ENCODE assay signal across 21 cellular contexts in genomic region chr10:64444578-64444977, GRCh38.
DNase-seq lines count a peak whose midpoint lies in the region; ATAC-seq and TF ChIP-seq lines count a peak whose summit lies in the region.
"Had no signal": no experiment of that assay in that cellular context is flagged by ENCODE, and none has a peak within 500 bp of the region (broad histone marks: within the 10 kb centered on the region; RNA-seq: fewer than 3 reads in every experiment).

No MANE protein-coding gene starts in this region.

- BruUV-seq in PC-3 (replicated peaks; lab: Mats Ljungman, UMichigan) = no TSS peak

- H3K9me3 Mint-ChIP-seq in CD14-positive monocyte = peaks cover 2 to 7% (median 6%) of the 10 kb centered on the region in 7 donors

- no peaks in the 10 kb centered on the region for H3K36me3 Mint-ChIP-seq in CD14-positive monocyte
- H3K36me3 Mint-ChIP-seq: CD4-positive, CD25-positive, alpha-beta regulatory T cell; CD8-positive, alpha-beta memory T cell had no signal

- no peak overlapping the region for H3K27ac Mint-ChIP-seq in CD14-positive monocyte
- H3K27ac Mint-ChIP-seq: B cell; CD4-positive, CD25-positive, alpha-beta regulatory T cell; CD8-positive, alpha-beta memory T cell; HFFc6 had no signal

- no peak overlapping the region for H3K4me3 ChIP-seq in PC-3 (ENCODE audit: low read length)
- H3K4me3 ChIP-seq: BLaER1 treated with 17β-estradiol and CSF1 and Interleukin-3, amounts not matched to agents 10 nM and 100 nM had no signal

- no peak for TF ChIP-seq CTCF in PC-3 (conservative IDR thresholded peaks at IDR 0.05; ENCODE audit: low read depth, low read length)
- TF ChIP-seq CTCF in CD14-positive monocyte (IDR thresholded peaks at IDR 0.05) = no peak

- DNase-seq in Caki2 (ENCODE audit: low read depth) (peak; percentile 23), PC-3 (no peak), caudate nucleus (lab: John Stamatoyannopoulos, UW) (peak in 11 of 61 donors; percentile 1 to 46 (median 8)), putamen (ENCODE audit: low spot score) (peak; percentile 46), germinal center (ENCODE audit: low spot score) (no peak), DMS79 treated with DMSO at 0.1 percent for 48 hours (lab: John Stamatoyannopoulos, UW) (no peak), CD14-positive monocyte (ENCODE audit: low spot score) (no peak)
- DNase-seq: 8988T; CD4-positive, CD25-positive, alpha-beta regulatory T cell; CD8-positive, alpha-beta memory T cell; COR-L47; DND-41; EL; GOT3; H7; HFFc6 had no signal

- H3K27me3 Mint-ChIP-seq in CD14-positive monocyte (ENCODE audit: low read depth in 3 of 3) = no peaks in the 10 kb centered on the region
- H3K27me3 Mint-ChIP-seq: B cell; CD4-positive, CD25-positive, alpha-beta regulatory T cell; CD8-positive, alpha-beta memory T cell had no signal

- no peak overlapping the region for H3K9ac ChIP-seq in PC-3 (ENCODE audit: low read length)
- H3K9ac ChIP-seq: BLaER1 treated with 17β-estradiol and CSF1 and Interleukin-3, amounts not matched to agents 10 nM and 100 nM; KMS-11 had no signal

- peak overlapping the region; percentile 13 for H3K27ac ChIP-seq in PC-3 (ENCODE audit: low read length)
- H3K27ac ChIP-seq in caudate nucleus (ENCODE audit: low read depth, low read length) = peak overlapping the region; percentile 28
- H3K27ac ChIP-seq: BLaER1 treated with 17β-estradiol and CSF1 and Interleukin-3, amounts not matched to agents 10 nM and 100 nM; KMS-11 had no signal

- no peaks in the 10 kb centered on the region for H3K9me2 ChIP-seq in PC-3 (replicated peaks; ENCODE audit: low read length)

- no peaks in the 10 kb centered on the region for H3K27me3 ChIP-seq in PC-3 (ENCODE audit: low read length)
- H3K27me3 ChIP-seq: BLaER1 treated with 17β-estradiol and CSF1 and Interleukin-3, amounts not matched to agents 10 nM and 100 nM had no signal

- no peaks in the 10 kb centered on the region for H3K36me3 ChIP-seq in PC-3 (ENCODE audit: low read depth, low read length)
- H3K36me3 ChIP-seq: BLaER1 treated with 17β-estradiol and CSF1 and Interleukin-3, amounts not matched to agents 10 nM and 100 nM had no signal

- no peak overlapping the region for H2AFZ ChIP-seq in PC-3 (ENCODE audit: low read length)

- POLR2A ChIA-PET in PC-3 (lab: Charles Lee; ENCODE audit: unreplicated experiment) = no interaction called here

- H3K9me3 ChIP-seq in PC-3 (ENCODE audit: low read length) = no peaks in the 10 kb centered on the region

- no peaks in the 10 kb centered on the region for H3F3A ChIP-seq in PC-3 (ENCODE audit: low read length, unreplicated experiment)

- in situ Hi-C loops in Caki2 (cut with HindIII; ENCODE audit: low pct_unique_long_range_greater_than_20kb, low sequenced_read_pairs) = no loop called here

- 0 out of 2 replicates have a peak, but pooled peaks cover 3% of the 10 kb centered on the region for H3K4me1 ChIP-seq in PC-3 (ENCODE audit: insufficient read depth, low read length)
- H3K4me1 ChIP-seq: BLaER1 treated with 17β-estradiol and CSF1 and Interleukin-3, amounts not matched to agents 10 nM and 100 nM had no signal

- H3K4me1 Mint-ChIP-seq in CD14-positive monocyte = no peaks in the 10 kb centered on the region
- H3K4me1 Mint-ChIP-seq: B cell; CD4-positive, CD25-positive, alpha-beta regulatory T cell; CD8-positive, alpha-beta memory T cell had no signal

- H3K4me3 Mint-ChIP-seq in CD14-positive monocyte = no peak overlapping the region
- H3K4me3 Mint-ChIP-seq: B cell; CD4-positive, CD25-positive, alpha-beta regulatory T cell; CD8-positive, alpha-beta memory T cell; HFFc6 had no signal

- no peaks in the 10 kb centered on the region for H4K20me1 ChIP-seq in PC-3 (ENCODE audit: low read length)
- H4K20me1 ChIP-seq: BLaER1 treated with 17β-estradiol and CSF1 and Interleukin-3, amounts not matched to agents 10 nM and 100 nM had no signal

- no peaks in the 10 kb centered on the region for H3K79me2 ChIP-seq in PC-3 (ENCODE audit: low read length)

- intact Hi-C loops in PC-3 (cut with micrococcal nuclease) = loop anchor here (1.0 kb wide), 1 partner anchor 61 kb away; no protein-coding TSS in a partner anchor
- intact Hi-C loops in CD14-positive monocyte (cut with micrococcal nuclease) = no loop called here

- ATAC-seq in PC-3 = peak; percentile 43
- ATAC-seq in GM18517 (IDR thresholded peaks at IDR 0.05; ENCODE audit: unreplicated experiment) = no peak
- ATAC-seq: HCT116 had no signal

- CTCF ChIA-PET in PC-3 (lab: Charles Lee) = no interaction called here

- no peak overlapping the region for H3K4me2 ChIP-seq in PC-3 (ENCODE audit: low read length)
- H3K4me2 ChIP-seq: BLaER1 treated with 17β-estradiol and CSF1 and Interleukin-3, amounts not matched to agents 10 nM and 100 nM; KMS-11 had no signal

Comparison
In these comparisons a context has a peak if more than half of its experiments do, and no peak if none do; other contexts are left out.
1. DNase-seq: peak in Caki2 (single experiment) and putamen (single experiment); none in PC-3 (single experiment), germinal center (single experiment), DMS79 treated with DMSO at 0.1 percent for 48 hours (single experiment) and CD14-positive monocyte (single experiment).